ENCODE assay signal across 24 cellular contexts in genomic region chr2:240970104-240970503, GRCh38.
"Had no signal": no experiment of that assay in that cellular context is flagged by ENCODE, and none has a peak within 500 bp of the region (broad histone marks: within the 10 kb centered on the region; RNA-seq: fewer than 3 reads in every experiment).

No MANE protein-coding gene starts in this region.

- H3K27me3 ChIP-seq: left lung, pancreas, tibial nerve, uterus had no signal

- H3K4me1 ChIP-seq: pancreas, prostate gland, sigmoid colon, uterus had no signal

- H3K36me3 ChIP-seq: left lung, lower lobe of right lung, pancreas, prostate gland, sigmoid colon, spleen, tibial nerve, uterus had no signal

- H3K4me1 Mint-ChIP-seq: immature natural killer cell; stimulated activated effector memory CD8-positive, alpha-beta T cell treated with anti-CD3 and anti-CD28 coated beads, Interleukin-12 subunit alpha, Interleukin-12 subunit beta, amount 100 ng/mL, for 72 hours had no signal

- H3K4me3 ChIP-seq: left lung, lower lobe of right lung, pancreas, prostate gland, sigmoid colon, spleen, tibial nerve, uterus had no signal

- H3K9me3 ChIP-seq: left lung, lower lobe of right lung, pancreas, prostate gland, sigmoid colon, spleen, uterus had no signal

- H3K36me3 Mint-ChIP-seq: immature natural killer cell; stimulated activated effector memory CD8-positive, alpha-beta T cell treated with anti-CD3 and anti-CD28 coated beads, Interleukin-12 subunit alpha, Interleukin-12 subunit beta, amount 100 ng/mL, for 72 hours; type B pancreatic cell had no signal

- FAIRE-seq: islet of Langerhans, kidney, pancreas, small intestine had no signal

- DNase-seq: hypothalamus; immature natural killer cell; left colon; left lung; mammary epithelial cell; mesenchymal stem cell; naive thymus-derived CD8-positive, alpha-beta T cell; retina; sigmoid colon; small intestine; stimulated activated CD4-positive, alpha-beta T cell treated with anti-CD3 and anti-CD28 coated beads, Interleukin-4, amount 100 ng/mL, for 24 hours; stimulated activated naive CD4-positive, alpha-beta T cell; uterus had no signal

- H3K27ac ChIP-seq: left lung, lower lobe of right lung, pancreas, prostate gland, sigmoid colon, tibial nerve, uterus had no signal

- ATAC-seq: left colon; left lung; lower lobe of right lung; naive thymus-derived CD8-positive, alpha-beta T cell; pancreas; right cardiac atrium; stimulated activated effector memory CD8-positive, alpha-beta T cell treated with anti-CD3 and anti-CD28 coated beads, Interleukin-12 subunit alpha, Interleukin-12 subunit beta, amount 100 ng/mL, for 72 hours had no signal

- H3K27ac Mint-ChIP-seq: immature natural killer cell; stimulated activated effector memory CD8-positive, alpha-beta T cell treated with anti-CD3 and anti-CD28 coated beads, Interleukin-12 subunit alpha, Interleukin-12 subunit beta, amount 100 ng/mL, for 72 hours; stimulated activated naive CD8-positive, alpha-beta T cell treated with anti-CD3 and anti-CD28 coated beads, Interleukin-15, Interleukin-2, amounts not matched to agents 100 ng/mL and 50 ng/mL, for 24 hours; type B pancreatic cell had no signal

- H3K4me3 Mint-ChIP-seq: immature natural killer cell; naive thymus-derived CD8-positive, alpha-beta T cell; stimulated activated effector memory CD8-positive, alpha-beta T cell treated with anti-CD3 and anti-CD28 coated beads, Interleukin-12 subunit alpha, Interleukin-12 subunit beta, amount 100 ng/mL, for 72 hours; stimulated activated naive CD8-positive, alpha-beta T cell treated with anti-CD3 and anti-CD28 coated beads, Interleukin-15, Interleukin-2, amounts not matched to agents 100 ng/mL and 50 ng/mL, for 24 hours; type B pancreatic cell had no signal

- H3K9me3 Mint-ChIP-seq: immature natural killer cell; stimulated activated effector memory CD8-positive, alpha-beta T cell treated with anti-CD3 and anti-CD28 coated beads, Interleukin-12 subunit alpha, Interleukin-12 subunit beta, amount 100 ng/mL, for 72 hours; stimulated activated naive CD8-positive, alpha-beta T cell treated with anti-CD3 and anti-CD28 coated beads, Interleukin-15, Interleukin-2, amounts not matched to agents 100 ng/mL and 50 ng/mL, for 24 hours had no signal
